1 cellular context compared by ENCODE assay signal in genomic region chr10:71998840-71999194, GRCh38.
A peak's percentile ranks its signal among the peaks of the same experiment; 100 is the strongest.
TF ChIP-seq lines count a peak whose summit lies in the region.

No MANE protein-coding gene starts in this region.

TF ChIP-seq in K562, 482 proteins besides CTCF, POLR2A, EP300 and RAD21 (continued from another document):
- TF ChIP-seq PKNOX1 (IDR thresholded peaks at IDR 0.05), result 0 out of 2 replicates have a peak, but pooled peaks have one; percentile 42
- TF ChIP-seq JUNB (CRISPR knock-in tag; conservative IDR thresholded peaks at IDR 0.05), result no peak
- no peak for TF ChIP-seq ETV1 (tag; conservative IDR thresholded peaks at IDR 0.05; ENCODE audit: low read depth)
- TF ChIP-seq POLR2AphosphoS5 (IDR thresholded peaks at IDR 0.05; ENCODE audit: control insufficient read depth, insufficient read depth, low read depth, low read length), result no peak
- no peak for TF ChIP-seq STAT5A (IDR thresholded peaks at IDR 0.05; ENCODE audit: borderline replicate concordance, low read length)
TF ChIP-seq in K562: peak in this region for 4.
